Comparison of ENCODE assay signal across 10 cellular contexts in genomic region chr17:45073414-45074070, GRCh38. TPM values are rescaled to one million over a fixed set of nuclear protein-coding genes. Genes with fewer than 3 reads are reported as not detected.
A peak's percentile ranks its signal among the peaks of the same experiment; 100 is the strongest.
DNase-seq lines count a peak whose midpoint lies in the region; ATAC-seq and TF ChIP-seq lines count a peak whose summit lies in the region.
"Had no signal": no experiment of that assay in that cellular context is flagged by ENCODE, and none has a peak within 500 bp of the region (broad histone marks: within the 10 kb centered on the region; RNA-seq: fewer than 3 reads in every experiment).

No MANE protein-coding gene starts in this region.

- H3K36me3 Mint-ChIP-seq in natural killer cell, result no peaks in the 10 kb centered on the region

- peaks cover 24% of the 10 kb centered on the region for H3F3A ChIP-seq in GM23248 (ENCODE audit: insufficient read depth)

- H3K4me1 Mint-ChIP-seq in natural killer cell, result peaks cover 8 to 16% of the 10 kb centered on the region in 2 donors

- no peaks in the 10 kb centered on the region for H3K36me3 ChIP-seq in GM23248 (ENCODE audit: low read depth)
- H3K36me3 ChIP-seq in SJSA1, result peaks cover 86% of the 10 kb centered on the region

- H3K9ac ChIP-seq in GM23248, result peak overlapping the region; percentile 62

- H3K9me3 ChIP-seq in GM23248 (ENCODE audit: low read depth) (no peaks in the 10 kb centered on the region), SJSA1 (replicated peaks) (no peaks in the 10 kb centered on the region)

- H3K79me2 ChIP-seq in GM23248 (ENCODE audit: insufficient read depth), result peaks cover 94% of the 10 kb centered on the region

- no peaks in the 10 kb centered on the region for H4K20me1 ChIP-seq in GM23248 (ENCODE audit: insufficient read depth)

- in situ Hi-C loops in GM23248 (cut with MboI), result no loop called here

- peak overlapping the region; percentile 65 for H3K4me2 ChIP-seq in GM23248 (ENCODE audit: unreplicated experiment)

- peak overlapping the region; percentile 39; the same call in 1 of the 2 replicates for H2AFZ ChIP-seq in GM23248

- H3K4me3 Mint-ChIP-seq in natural killer cell, result no peak overlapping the region

- WGBS in GM23248 (ENCODE audit: low coverage in 1 of 2, low lambda C conversion rate in 2 of 2, missing lambda C conversion rate in 2 of 2), 2 experiments, result 23 to 28% methylated on average over 5 of the region's 5 CpGs

- H3K4me3 ChIP-seq in GM23248 (no peak overlapping the region), SJSA1 (no peak overlapping the region), fibroblast of mammary gland (ENCODE audit: control insufficient read depth, low read depth, low read length) (no peak overlapping the region), skeletal muscle cell (ENCODE audit: low read depth, low read length) (no peak overlapping the region)

- H3K9me2 ChIP-seq in GM23248 (ENCODE audit: insufficient read depth), result no peaks in the 10 kb centered on the region

- H3K9me3 Mint-ChIP-seq in natural killer cell, result no peaks in the 10 kb centered on the region

- no peak overlapping the region for H3K27ac Mint-ChIP-seq in natural killer cell

- TF ChIP-seq CTCF in fibroblast of mammary gland (conservative IDR thresholded peaks at IDR 0.05; ENCODE audit: control insufficient read depth, insufficient read depth, low read depth, low read length) (no peak), natural killer cell (IDR thresholded peaks at IDR 0.05) (no peak)

- H3K27ac ChIP-seq in GM23248 (peak overlapping the region; percentile 94), SJSA1 (peak overlapping the region; percentile 21; the same call in 1 of the 2 replicates)
- H3K27ac ChIP-seq: VCaP had no signal

- peaks cover 32% of the 10 kb centered on the region for H3K4me1 ChIP-seq in GM23248 (ENCODE audit: insufficient read depth)
- H3K4me1 ChIP-seq in SJSA1 (replicated peaks), result peaks cover 4% of the 10 kb centered on the region

- ATAC-seq in natural killer cell (no peak), GM21723 (IDR thresholded peaks at IDR 0.05; ENCODE audit: unreplicated experiment) (no peak), HG02798 (IDR thresholded peaks at IDR 0.05; ENCODE audit: poor library complexity, unreplicated experiment) (no peak)

- DNase-seq in GM23248 (peak; percentile 81), SJSA1 (ENCODE audit: low read depth in 1 of 2, low spot score in 2 of 2) (no peak), fibroblast of mammary gland (ENCODE audit: low read depth) (peak; percentile 91), skeletal muscle cell (ENCODE audit: low read depth) (peak; percentile 78), natural killer cell (no peak), retina (no peak)
- DNase-seq: dermis blood vessel endothelial cell had no signal

- H3K27me3 Mint-ChIP-seq in natural killer cell (ENCODE audit: low read depth in 2 of 2), result no peaks in the 10 kb centered on the region

- H3K27me3 ChIP-seq in GM23248 (replicated peaks; ENCODE audit: insufficient read depth), result no peaks in the 10 kb centered on the region
- no peaks in the 10 kb centered on the region for H3K27me3 ChIP-seq in SJSA1 (replicated peaks)

- intact Hi-C loops in natural killer cell (cut with micrococcal nuclease), result no loop called here

RNA-seq across cellular contexts. Expression of gene NMT1, which starts 12.4 kb away (rescaled TPM):
- total RNA-seq in GM23248 (2014; rRNA removed; shearing (Covaris generic)), result 59.4 and 61.8 TPM in 2 replicates
- polyA plus RNA-seq in GM23248 (2016; fragmentation: Nextera tagmentation; extraction: Ambion mirVana), result 95.7 and 96.1 TPM in 2 replicates
- 126 and 144 TPM in 2 replicates for total RNA-seq in SJSA1 (2014; rRNA removed; shearing (Covaris generic))
- total RNA-seq in natural killer cell, result 10 to 100 TPM; 56.6 to 94.7 (median 77.6) TPM

RNA-seq across cellular contexts. Expression of gene DCAKD, which starts 22.1 kb away (rescaled TPM):
- total RNA-seq in GM23248 (2014; rRNA removed; shearing (Covaris generic)), result 37.1 and 45.8 TPM in 2 replicates
- 24.8 and 28.0 TPM in 2 replicates for polyA plus RNA-seq in GM23248 (2016; fragmentation: Nextera tagmentation; extraction: Ambion mirVana)
- 51.8 and 74.1 TPM in 2 replicates for total RNA-seq in SJSA1 (2014; rRNA removed; shearing (Covaris generic))
- total RNA-seq in natural killer cell, result 10 to 100 TPM; 15.4 to 21.4 (median 21.1) TPM

RNA-seq across cellular contexts. Expression of gene PLCD3, which starts 58.8 kb away (rescaled TPM):
- 30.2 and 48.3 TPM in 2 replicates for total RNA-seq in GM23248 (2014; rRNA removed; shearing (Covaris generic))
- 17.1 and 19.7 TPM in 2 replicates for polyA plus RNA-seq in GM23248 (2016; fragmentation: Nextera tagmentation; extraction: Ambion mirVana)
- 17.5 and 92.5 TPM in 2 replicates for total RNA-seq in SJSA1 (2014; rRNA removed; shearing (Covaris generic))
- total RNA-seq in natural killer cell, result 1 to 10 TPM; 2.5 to 2.9 (median 2.5) TPM

Comparison
In these comparisons a context has a peak if more than half of its experiments do, and no peak if none do; other contexts are left out.
1. DNase-seq: peak in GM23248 (single experiment), fibroblast of mammary gland (single experiment) and skeletal muscle cell (single experiment); none in SJSA1 (0 of 2), natural killer cell (single experiment) and retina (single experiment).